In genomic region chr11:831951-832528, GRCh38 we compare ENCODE assay signal across 8 cellular contexts. TPM values are rescaled to one million over a fixed set of nuclear protein-coding genes. Genes with fewer than 3 reads are reported as not detected.
DNase-seq lines count a peak whose midpoint lies in the region; ATAC-seq and TF ChIP-seq lines count a peak whose summit lies in the region.

No MANE protein-coding gene starts in this region.

- no peak overlapping the region for H2AFZ ChIP-seq in ACC112 (ENCODE audit: low read length, unreplicated experiment)

- peaks cover 6% of the 10 kb centered on the region; the same call in 1 of the 2 replicates for H3K27me3 ChIP-seq in ACC112 (ENCODE audit: insufficient read depth, low read length)

- H3K4me3 Mint-ChIP-seq in HFFc6 (peak overlapping the region; percentile 78), naive B cell (peak overlapping the region; percentile 41 to 86 (median 70))

- H3K4me3 ChIP-seq in ACC112 (ENCODE audit: low read depth, low read length) (peak overlapping the region; percentile 90), cardiac fibroblast (replicated peaks in 1 of 2; ENCODE audit: low read depth in 2 of 2, low read length in 2 of 2) (peak overlapping the region; percentile 49 to 59)

- no peak for TF ChIP-seq CTCF in HFFc6 (IDR thresholded peaks at IDR 0.05)
- TF ChIP-seq CTCF in cardiac fibroblast (IDR thresholded peaks at IDR 0.05; ENCODE audit: low read depth, low read length): no peak

- H3K4me1 ChIP-seq in ACC112 (ENCODE audit: control insufficient read depth, insufficient read depth, low read length, unreplicated experiment): peaks cover 48% of the 10 kb centered on the region

- peaks cover 20% of the 10 kb centered on the region for H3K79me2 ChIP-seq in ACC112 (ENCODE audit: control insufficient read depth, insufficient read depth, low read length, unreplicated experiment)

- H3K4me1 Mint-ChIP-seq in HFFc6 (ENCODE audit: low read depth) (peaks cover 29% of the 10 kb centered on the region), naive B cell (peaks cover 32 to 48% (median 37%) of the 10 kb centered on the region in 3 donors)

- peak overlapping the region; percentile 51 for H3K27ac Mint-ChIP-seq in HFFc6
- H3K27ac Mint-ChIP-seq in naive B cell: peak overlapping the region in 1 of 6 donors; percentile 1

- ATAC-seq in naive B cell (ENCODE audit: low read depth in 2 of 2) (no peak), GM21526 (IDR thresholded peaks at IDR 0.05; ENCODE audit: low FRiP score, unreplicated experiment) (no peak), GM19467 (IDR thresholded peaks at IDR 0.05; ENCODE audit: unreplicated experiment) (no peak)

- H3K36me3 Mint-ChIP-seq in HFFc6 (ENCODE audit: low read depth) (peaks cover 8% of the 10 kb centered on the region), naive B cell (no peaks in the 10 kb centered on the region)

- DNase-seq in HFFc6 (no peak), cardiac fibroblast (ENCODE audit: low read depth in 2 of 2) (no peak), naive B cell (no peak), germinal center (ENCODE audit: low spot score) (no peak), activated gamma-delta T cell (lab: John Stamatoyannopoulos, UW) (no peak)

- H3K9me3 Mint-ChIP-seq in HFFc6 (no peaks in the 10 kb centered on the region), naive B cell (no peaks in the 10 kb centered on the region)

- H3K27ac ChIP-seq in ACC112 (ENCODE audit: low read depth, low read length): no peak overlapping the region

- H3K27me3 Mint-ChIP-seq in HFFc6 (ENCODE audit: insufficient read depth): peaks cover 24% of the 10 kb centered on the region
- H3K27me3 Mint-ChIP-seq in naive B cell: peaks cover 16 to 50% (median 29%) of the 10 kb centered on the region in 3 donors

- H3K36me3 ChIP-seq in ACC112 (ENCODE audit: insufficient read depth, low read length): peaks cover 3% of the 10 kb centered on the region; the same call in 1 of the 2 replicates

RNA-seq across cellular contexts. Expression of gene CD151, which starts 0.7 kb away (rescaled TPM):
- 1,000 to 10,000 TPM in 1 of 6 experiments, 100 to 1,000 TPM in 5; 719 to 1,001 (median 755) TPM for total RNA-seq in HFFc6 (2021; fragmentation: NEBNext Ultra II Directional; extraction: Animal tissue kit (Norgen Biotek cat#: 25700))
- polyA plus RNA-seq in naive B cell (ENCODE audit: low read depth in 6 of 6): 1 to 10 TPM; 1.2 to 5.8 (median 3.2) TPM

RNA-seq across cellular contexts. Expression of gene CRACR2B, which starts 4.3 kb away (rescaled TPM):
- total RNA-seq in HFFc6 (2021; fragmentation: NEBNext Ultra II Directional; extraction: Animal tissue kit (Norgen Biotek cat#: 25700)): 1 to 10 TPM in 4 of 6 experiments, under 1 TPM in 2; 0.63 to 2.2 (median 1.2) TPM
- polyA plus RNA-seq in naive B cell (ENCODE audit: low read depth in 6 of 6): under 1 TPM in 3 of 6 donors, not detected in 3; 0.41 to 1.00 (median 0.55) TPM

RNA-seq across cellular contexts. Expression of gene POLR2L, which starts 10.3 kb away (rescaled TPM):
- total RNA-seq in HFFc6 (2021; fragmentation: NEBNext Ultra II Directional; extraction: Animal tissue kit (Norgen Biotek cat#: 25700)): 100 to 1,000 TPM; 439 to 504 (median 478) TPM
- polyA plus RNA-seq in naive B cell (ENCODE audit: low read depth in 6 of 6): 10 to 100 TPM; 41.3 to 68.4 (median 55.9) TPM

RNA-seq across cellular contexts. Expression of gene TSPAN4, which starts 10.6 kb away (rescaled TPM):
- total RNA-seq in HFFc6 (2021; fragmentation: NEBNext Ultra II Directional; extraction: Animal tissue kit (Norgen Biotek cat#: 25700)): 100 to 1,000 TPM; 193 to 267 (median 212) TPM
- 1 to 10 TPM in 5 of 6 donors, not detected in 1; 1.5 to 3.4 (median 2.8) TPM for polyA plus RNA-seq in naive B cell (ENCODE audit: low read depth in 6 of 6)

RNA-seq across cellular contexts. Expression of gene PNPLA2, which starts 13.3 kb away (rescaled TPM):
- total RNA-seq in HFFc6 (2021; fragmentation: NEBNext Ultra II Directional; extraction: Animal tissue kit (Norgen Biotek cat#: 25700)): 100 to 1,000 TPM; 103 to 148 (median 130) TPM
- 10 to 100 TPM; 13.0 to 49.9 (median 26.9) TPM for polyA plus RNA-seq in naive B cell (ENCODE audit: low read depth in 6 of 6)
